ENCODE assay signal across 32 cellular contexts in the genomic region with DNA sequence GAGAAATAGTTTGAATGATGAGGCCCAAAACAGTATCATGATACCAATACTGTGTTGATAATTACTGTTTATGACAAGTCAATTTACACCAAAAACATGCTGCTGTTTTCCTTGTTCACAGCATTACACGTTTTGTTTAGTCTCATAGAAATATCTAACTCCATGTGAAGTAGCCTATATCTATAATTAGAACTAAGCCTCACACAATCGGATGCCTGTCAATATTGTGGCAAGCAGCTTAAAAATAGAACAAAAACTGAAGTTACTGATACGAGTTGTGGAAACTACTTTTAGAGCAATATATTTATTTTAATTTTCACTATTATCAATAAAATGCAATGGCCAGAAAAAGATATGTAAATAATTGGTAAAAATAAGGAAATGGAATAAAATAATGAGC.
"Had no signal": no experiment of that assay in that cellular context is flagged by ENCODE, and none has a peak within 500 bp of the region (broad histone marks: within the 10 kb centered on the region; RNA-seq: fewer than 3 reads in every experiment).

No MANE protein-coding gene starts in this region.

- H3K36me3 Mint-ChIP-seq: activated naive CD8-positive, alpha-beta T cell treated with anti-CD3 and anti-CD28 coated beads, Interleukin-2, amount 10 ng/mL, durations not matched to agents 7 days and 5 days had no signal

- H3K4me3 ChIP-seq: ascending aorta, cardiac muscle cell, MG63, PC-9 had no signal

- H3K4me1 ChIP-seq: ascending aorta had no signal

- ATAC-seq: activated CD8-positive, alpha-beta T cell treated with anti-CD3 and anti-CD28 coated beads for 36 hours; activated T-cell treated with anti-CD3 and anti-CD28 coated beads, Interleukin-2, amount 50 U/mL, for 72 hours; Right ventricle myocardium inferior had no signal

- H3K27me3 Mint-ChIP-seq: activated CD4-positive, alpha-beta T cell treated with anti-CD3 and anti-CD28 coated beads, Interleukin-2, amount 10 ng/mL, durations not matched to agents 24 days and 14 days; activated CD8-positive, alpha-beta T cell treated with anti-CD3 and anti-CD28 coated beads for 36 hours; activated naive CD4-positive, alpha-beta T cell treated with anti-CD3 and anti-CD28 coated beads, Interleukin-2, amount 50 U/mL, for 24 hours; activated naive CD8-positive, alpha-beta T cell treated with anti-CD3 and anti-CD28 coated beads, Interleukin-2, amount 10 ng/mL, durations not matched to agents 7 days and 5 days; central memory CD8-positive, alpha-beta T cell had no signal

- H3K27me3 ChIP-seq: ascending aorta, cardiac muscle cell, MG63 had no signal

- H3K36me3 ChIP-seq: ascending aorta, cardiac muscle cell, MG63, WERI-Rb-1 had no signal

- H3K4me2 ChIP-seq: PC-9 had no signal

- H3K4me1 Mint-ChIP-seq: activated CD4-positive, alpha-beta T cell treated with anti-CD3 and anti-CD28 coated beads, Interleukin-2, amount 10 ng/mL, durations not matched to agents 24 days and 14 days; activated naive CD4-positive, alpha-beta T cell treated with anti-CD3 and anti-CD28 coated beads, Interleukin-2, amount 50 U/mL, for 24 hours; activated naive CD8-positive, alpha-beta T cell treated with anti-CD3 and anti-CD28 coated beads, Interleukin-2, amount 10 ng/mL, durations not matched to agents 7 days and 5 days; central memory CD8-positive, alpha-beta T cell had no signal

- H3K9me3 ChIP-seq: ascending aorta, MG63 had no signal

- H3K27ac ChIP-seq: ascending aorta, cardiac muscle cell, PC-9, RWPE1, WERI-Rb-1 had no signal

- H3K27ac Mint-ChIP-seq: activated CD4-positive, alpha-beta T cell treated with anti-CD3 and anti-CD28 coated beads, Interleukin-2, amount 10 ng/mL, durations not matched to agents 24 days and 14 days; activated CD8-positive, alpha-beta T cell treated with anti-CD3 and anti-CD28 coated beads for 36 hours; activated naive CD4-positive, alpha-beta T cell treated with anti-CD3 and anti-CD28 coated beads, Interleukin-2, amount 50 U/mL, for 24 hours; activated naive CD8-positive, alpha-beta T cell treated with anti-CD3 and anti-CD28 coated beads, Interleukin-2, amount 10 ng/mL, durations not matched to agents 7 days and 5 days; activated T-cell treated with anti-CD3 and anti-CD28 coated beads, Interleukin-2, amount 50 U/mL, for 72 hours; activated T-helper 2 cell treated with anti-CD3 and anti-CD28 coated beads, Interferon-gamma antibody, Interleukin-2, Interleukin-4, amounts not matched to agents 10 μg/mL and 5 μg/mL and 100 μg/mL, durations not matched to agents 14 hours and 24 hours and 36 hours had no signal

- FAIRE-seq: RCC 7860 had no signal

- H3K9me3 Mint-ChIP-seq: activated CD4-positive, alpha-beta T cell treated with anti-CD3 and anti-CD28 coated beads, Interleukin-2, amount 10 ng/mL, durations not matched to agents 24 days and 14 days; activated CD8-positive, alpha-beta T cell treated with anti-CD3 and anti-CD28 coated beads for 36 hours; activated naive CD4-positive, alpha-beta T cell treated with anti-CD3 and anti-CD28 coated beads, Interleukin-2, amount 50 U/mL, for 24 hours; activated naive CD8-positive, alpha-beta T cell treated with anti-CD3 and anti-CD28 coated beads, Interleukin-2, amount 10 ng/mL, durations not matched to agents 7 days and 5 days; activated T-cell treated with anti-CD3 and anti-CD28 coated beads, Interleukin-2, amount 50 U/mL, for 72 hours; activated T-helper 2 cell treated with anti-CD3 and anti-CD28 coated beads, Interferon-gamma antibody, Interleukin-2, Interleukin-4, amounts not matched to agents 10 μg/mL and 5 μg/mL and 100 μg/mL, durations not matched to agents 14 hours and 24 hours and 36 hours; central memory CD8-positive, alpha-beta T cell had no signal

- H3K4me3 Mint-ChIP-seq: activated CD4-positive, alpha-beta T cell treated with anti-CD3 and anti-CD28 coated beads, Interleukin-2, amount 10 ng/mL, durations not matched to agents 24 days and 14 days; activated CD8-positive, alpha-beta T cell treated with anti-CD3 and anti-CD28 coated beads for 36 hours; activated naive CD4-positive, alpha-beta T cell treated with anti-CD3 and anti-CD28 coated beads, Interleukin-2, amount 50 U/mL, for 24 hours; activated naive CD8-positive, alpha-beta T cell treated with anti-CD3 and anti-CD28 coated beads, Interleukin-2, amount 10 ng/mL, durations not matched to agents 7 days and 5 days; activated T-cell treated with anti-CD3 and anti-CD28 coated beads, Interleukin-2, amount 50 U/mL, for 72 hours; central memory CD8-positive, alpha-beta T cell had no signal

- H2AFZ ChIP-seq: PC-9 had no signal

- DNase-seq: activated CD4-positive, alpha-beta T cell treated with anti-CD3 and anti-CD28 coated beads, Interleukin-2, amount 10 ng/mL, durations not matched to agents 24 days and 14 days; activated CD4-positive, alpha-beta T cell treated with anti-CD3 and anti-CD28 coated beads, Interleukin-2, amount 50 U/mL, for 4 hours; activated CD8-positive, alpha-beta T cell treated with anti-CD3 and anti-CD28 coated beads for 36 hours; activated gamma-delta T cell; activated naive CD4-positive, alpha-beta T cell treated with Interleukin-2 at 50 U/mL for 16 hours; activated naive CD8-positive, alpha-beta T cell treated with anti-CD3 and anti-CD28 coated beads, Interleukin-2, amount 10 ng/mL, durations not matched to agents 7 days and 5 days; activated T-cell treated with anti-CD3 and anti-CD28 coated beads, Interleukin-2, amount 50 U/mL, for 1 hour; activated T-cell treated with anti-CD3 and anti-CD28 coated beads, Interleukin-2, amount 50 U/mL, for 72 hours; amygdala; Kasumi-1; KG1; MG63; NCI-H1048; NCI-H1105 treated with DMSO at 0.1 percent for 48 hours; NCI-H1436; NCI-H1694; NCI-H2029; NCI-H345; NCI-H524 treated with DMSO at 0.1 percent for 48 hours; NCI-H748 treated with DMSO at 0.1 percent for 48 hours; NK-92 treated with Interleukin-12 subunit alpha and Interleukin-12 subunit beta, amount 100 ng/mL, for 24 hours; PC-9; T1000; WERI-Rb-1 had no signal
